In genomic region chr13:98172570-98173405, GRCh38 we compare ENCODE assay signal across 10 cellular contexts. TPM values are rescaled to one million over a fixed set of nuclear protein-coding genes. Genes with fewer than 3 reads are reported as not detected.
DNase-seq lines count a peak whose midpoint lies in the region; ATAC-seq, FAIRE-seq and TF ChIP-seq lines count a peak whose summit lies in the region.
"Had no signal": no experiment of that assay in that cellular context is flagged by ENCODE, and none has a peak within 500 bp of the region (broad histone marks: within the 10 kb centered on the region; RNA-seq: fewer than 3 reads in every experiment).

No MANE protein-coding gene starts in this region.

- no peak for TF ChIP-seq RAD21 in liver (IDR thresholded peaks at IDR 0.05)

- TF ChIP-seq CTCF in liver (IDR thresholded peaks at IDR 0.05; ENCODE audit: low read depth, low read length, missing input control): no peak

- peak overlapping the region; percentile 41 to 67 for H3K9ac ChIP-seq in liver (ENCODE audit: low read depth in 1 of 2, low read length in 2 of 2)

- WGBS in liver: 37% methylated on average over 7 of the region's 7 CpGs

- FAIRE-seq in GM12892 (lab: Jason Lieb, UNC): no peak

- peak overlapping the region in 1 of 3 donors; percentile 9 for H3K4me3 ChIP-seq in liver (ENCODE audit: low read depth in 1 of 3, low read length in 3 of 3)
- H3K4me3 ChIP-seq: MG63 had no signal

- peaks cover 11 to 45% (median 37%) of the 10 kb centered on the region in 4 donors for H3K4me1 ChIP-seq in liver (ENCODE audit: control insufficient read depth in 4 of 4, insufficient read depth in 4 of 4, low read length in 3 of 4)

- H3K36me3 ChIP-seq in liver (ENCODE audit: control insufficient read depth in 4 of 4, insufficient read depth in 3 of 4, low read depth in 1 of 4, low read length in 3 of 4): peaks cover 0 to 8% (median 1%) of the 10 kb centered on the region in 4 donors
- H3K36me3 ChIP-seq: MG63 had no signal

- TF ChIP-seq POLR2A in GM12892 (IDR thresholded peaks at IDR 0.05; ENCODE audit: low read depth, low read length): no peak

- peak overlapping the region; percentile 77 to 87 for H3K27ac ChIP-seq in liver (ENCODE audit: low read depth in 1 of 2, low read length in 2 of 2)
- H3K27ac ChIP-seq in temporal lobe (ENCODE audit: low read depth, low read length): peak overlapping the region; percentile 69

- no peaks in the 10 kb centered on the region for H3K9me3 ChIP-seq in liver (ENCODE audit: control insufficient read depth in 4 of 4, low read length in 3 of 4)
- H3K9me3 ChIP-seq: MG63 had no signal

- DNase-seq in KBM-7 (peak; percentile 28), dermis blood vessel endothelial cell (peak; percentile 12), KG1 (lab: John Stamatoyannopoulos, UW) (no peak), GM12892 (ENCODE audit: insufficient read length) (no peak)
- DNase-seq: activated gamma-delta T cell had no signal

- in situ Hi-C loops in KBM-7 (cut with MboI; ENCODE audit: low pct_unique_long_range_greater_than_20kb, low sequenced_read_pairs): no loop called here

- H3K27me3 ChIP-seq in liver (ENCODE audit: control insufficient read depth in 4 of 4, insufficient read depth in 4 of 4, low read length in 3 of 4): no peaks in the 10 kb centered on the region
- H3K27me3 ChIP-seq: MG63 had no signal

- ATAC-seq in HG03196 (IDR thresholded peaks at IDR 0.05; ENCODE audit: unreplicated experiment) (no peak), GM18519 (IDR thresholded peaks at IDR 0.05; ENCODE audit: low FRiP score, unreplicated experiment) (no peak)

TF ChIP-seq in liver, 16 proteins besides CTCF, POLR2A, EP300 and RAD21:
- TF ChIP-seq ATF3 (IDR thresholded peaks at IDR 0.05): no peak
- TF ChIP-seq GABPA (IDR thresholded peaks at IDR 0.05 in 1 of 2, conservative IDR thresholded peaks at IDR 0.05 in 1 of 2): no peak
- no peak for TF ChIP-seq FOXA2 (IDR thresholded peaks at IDR 0.05)
- TF ChIP-seq TAF1 (conservative IDR thresholded peaks at IDR 0.05): no peak
- TF ChIP-seq ZBTB33 (IDR thresholded peaks at IDR 0.05): no peak
- TF ChIP-seq SP1 (IDR thresholded peaks at IDR 0.05): no peak
- TF ChIP-seq FOXA1 (IDR thresholded peaks at IDR 0.05): no peak
- no peak for TF ChIP-seq NR2F2 (IDR thresholded peaks at IDR 0.05)
- no peak for TF ChIP-seq JUND (IDR thresholded peaks at IDR 0.05)
- TF ChIP-seq REST (IDR thresholded peaks at IDR 0.05): no peak
- no peak for TF ChIP-seq HNF4A (conservative IDR thresholded peaks at IDR 0.05)
- TF ChIP-seq RXRA (IDR thresholded peaks at IDR 0.05): no peak

RNA-seq across cellular contexts. Expression of gene RNF113B, which starts 4.3 kb away (rescaled TPM):
- total RNA-seq in dermis blood vessel endothelial cell: not detected in 2 replicates
- not detected for total RNA-seq in liver
- polyA plus RNA-seq in liver: under 1 TPM in 1 of 2 donors, not detected in 1; 0.64 TPM
- not detected for total RNA-seq in temporal lobe
- not detected for polyA plus RNA-seq in GM12892 (2012; ENCODE audit: missing spikeins)

RNA-seq across cellular contexts. Expression of gene FARP1, which starts 29.9 kb away (rescaled TPM):
- 17.2 and 27.0 TPM in 2 replicates for total RNA-seq in dermis blood vessel endothelial cell
- 10 to 100 TPM; 29.4 to 62.6 TPM for total RNA-seq in liver
- 10 to 100 TPM; 28.4 to 50.2 TPM for polyA plus RNA-seq in liver
- total RNA-seq in temporal lobe: 79.2 TPM
- 0.49 TPM for polyA plus RNA-seq in GM12892 (2012; ENCODE audit: missing spikeins)

Comparison
In these comparisons a context has a peak if more than half of its experiments do, and no peak if none do; other contexts are left out.
1. DNase-seq: peak in KBM-7 (single experiment) and dermis blood vessel endothelial cell (single experiment); none in KG1 (single experiment) and GM12892 (single experiment).